ENCODE assay signal across 2 cellular contexts in genomic region chrX:118513120-118513899, GRCh38.
TF ChIP-seq lines count a peak whose summit lies in the region.

No MANE protein-coding gene starts in this region.

TF ChIP-seq in liver, 16 proteins besides CTCF, POLR2A, EP300 and RAD21:
- TF ChIP-seq TAF1 (conservative IDR thresholded peaks at IDR 0.05) (no peak), REST (IDR thresholded peaks at IDR 0.05) (no peak), MAX (IDR thresholded peaks at IDR 0.05) (no peak), ATF3 (IDR thresholded peaks at IDR 0.05) (no peak), RXRA (IDR thresholded peaks at IDR 0.05) (peak in 1 of 2 donors; percentile 81), NR2F2 (IDR thresholded peaks at IDR 0.05) (peak; percentile 21), HNF4G (IDR thresholded peaks at IDR 0.05) (peak; percentile 12), YY1 (IDR thresholded peaks at IDR 0.05) (no peak), HNF4A (conservative IDR thresholded peaks at IDR 0.05) (peak in 1 of 2 donors; percentile 63), FOXA1 (IDR thresholded peaks at IDR 0.05) (no peak), ZBTB33 (IDR thresholded peaks at IDR 0.05) (no peak), GABPA (IDR thresholded peaks at IDR 0.05 in 1 of 2, conservative IDR thresholded peaks at IDR 0.05 in 1 of 2) (no peak), EGR1 (IDR thresholded peaks at IDR 0.05; ENCODE audit: low read depth in 2 of 2) (no peak), SP1 (IDR thresholded peaks at IDR 0.05) (peak; percentile 84)

TF ChIP-seq in HepG2, 621 proteins besides CTCF, POLR2A, EP300 and RAD21:
- TF ChIP-seq ZKSCAN8 (CRISPR knock-in tag; IDR thresholded peaks at IDR 0.05; ENCODE audit: borderline replicate concordance) (no peak), ETS1 (CRISPR knock-in tag; IDR thresholded peaks at IDR 0.05) (no peak), ZBTB4 (CRISPR knock-in tag; IDR thresholded peaks at IDR 0.05; ENCODE audit: borderline replicate concordance) (no peak)
